In the genomic region with DNA sequence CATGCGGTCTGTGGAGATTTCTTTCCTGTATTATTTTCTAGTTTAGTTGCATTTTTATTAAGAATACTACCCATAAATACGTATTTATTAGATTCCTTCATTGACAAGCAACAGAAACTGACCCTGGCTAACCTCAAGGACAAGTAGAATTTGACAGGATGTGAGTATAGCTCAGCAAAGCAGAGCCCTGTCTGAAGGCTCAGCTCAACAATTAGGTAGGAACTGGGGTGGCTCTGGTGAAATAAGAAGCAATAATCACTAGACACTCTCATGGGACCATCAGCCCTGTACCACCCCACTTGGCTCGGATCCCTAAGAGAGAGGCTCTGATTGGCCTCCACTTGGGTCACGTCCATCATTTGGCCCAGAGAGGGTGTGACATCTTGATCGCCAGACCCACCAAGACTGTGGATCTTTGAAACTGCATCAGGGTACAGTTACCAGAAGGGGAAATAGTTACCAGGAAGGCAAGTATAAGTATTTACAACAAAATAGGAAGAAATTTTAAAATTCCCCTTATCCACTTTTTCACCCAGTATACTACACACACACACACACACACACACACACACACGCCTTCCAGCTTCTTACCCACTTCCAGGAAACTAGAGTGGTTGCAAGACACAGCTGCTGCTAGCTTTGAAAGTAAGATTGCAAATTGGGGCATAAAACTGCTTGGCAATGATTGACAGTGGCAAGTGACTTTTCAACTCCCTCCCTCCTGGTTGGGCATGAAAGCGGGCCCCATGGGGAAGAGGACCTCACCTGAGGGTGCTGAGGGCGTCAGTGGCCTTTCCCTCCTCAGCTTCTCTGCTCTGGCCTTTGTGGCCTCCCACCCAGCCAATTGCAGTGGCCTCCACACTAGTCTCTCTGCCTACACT, we compare ENCODE assay signal across 11 cellular contexts. TPM values are rescaled to one million over a fixed set of nuclear protein-coding genes. Genes with fewer than 3 reads are reported as not detected.
DNase-seq lines count a peak whose midpoint lies in the region; ATAC-seq and TF ChIP-seq lines count a peak whose summit lies in the region.
"Had no signal": no experiment of that assay in that cellular context is flagged by ENCODE, and none has a peak within 500 bp of the region (broad histone marks: within the 10 kb centered on the region; RNA-seq: fewer than 3 reads in every experiment).

No MANE protein-coding gene starts in this region.

- DNase-seq in Panc1 (ENCODE audit: low read depth, low spot score) (no peak), chondrocyte (ENCODE audit: low spot score) (no peak), sigmoid colon (no peak), KBM-7 (no peak)
- DNase-seq: head of caudate nucleus had no signal

- ATAC-seq in GM18909 (IDR thresholded peaks at IDR 0.05; ENCODE audit: poor library complexity, unreplicated experiment) (peak; percentile 38), Panc1 (no peak), GM18517 (IDR thresholded peaks at IDR 0.05; ENCODE audit: unreplicated experiment) (no peak), HG03139 (IDR thresholded peaks at IDR 0.05; ENCODE audit: unreplicated experiment) (no peak), GM21515 (IDR thresholded peaks at IDR 0.05; ENCODE audit: unreplicated experiment) (no peak)

- POLR2A ChIA-PET in Panc1 (lab: Charles Lee) = no interaction called here

- peaks cover 7% of the 10 kb centered on the region for H3K4me1 Mint-ChIP-seq in chondrocyte (ENCODE audit: low read depth)

- in situ Hi-C loops in Panc1 (cut with HindIII; ENCODE audit: low pct_unique_long_range_greater_than_20kb, low sequenced_read_pairs) = no loop called here
- in situ Hi-C loops in KBM-7 (cut with MboI; ENCODE audit: low pct_unique_long_range_greater_than_20kb, low sequenced_read_pairs) = no loop called here

- peaks cover 46% of the 10 kb centered on the region for H3K36me3 ChIP-seq in Panc1 (ENCODE audit: control insufficient read depth, insufficient read depth, low read length)
- H3K36me3 ChIP-seq in sigmoid colon = peaks cover 3 to 46% (median 12%) of the 10 kb centered on the region in 4 donors

- TF ChIP-seq CTCF in Panc1 (IDR thresholded peaks at IDR 0.05) = no peak
- TF ChIP-seq CTCF in chondrocyte (IDR thresholded peaks at IDR 0.05) = no peak
- no peak for TF ChIP-seq CTCF in sigmoid colon (IDR thresholded peaks at IDR 0.05)

- no TSS peak for BruUV-seq in Panc1 (replicated peaks; lab: Mats Ljungman, UMichigan)

- H3K9me3 ChIP-seq in Panc1 (ENCODE audit: control insufficient read depth, insufficient read depth, low read depth, low read length) (no peaks in the 10 kb centered on the region), sigmoid colon (no peaks in the 10 kb centered on the region)
- H3K9me3 ChIP-seq: thoracic aorta had no signal

- no peak overlapping the region for H3K4me3 ChIP-seq in Panc1 (ENCODE audit: low read depth in 2 of 2, low read length in 2 of 2)
- H3K4me3 ChIP-seq in sigmoid colon = no peak overlapping the region
- H3K4me3 ChIP-seq: thoracic aorta had no signal

- H3K9me3 Mint-ChIP-seq in chondrocyte (ENCODE audit: low read depth) = no peaks in the 10 kb centered on the region
- H3K9me3 Mint-ChIP-seq: memory B cell had no signal

- 77 to 78% methylated on average over 8 of the region's 8 CpGs for WGBS in sigmoid colon, 2 donors

- H3K27me3 ChIP-seq in Panc1 (ENCODE audit: control insufficient read depth, insufficient read depth, low read length) (no peaks in the 10 kb centered on the region), sigmoid colon (no peaks in the 10 kb centered on the region)

- TF ChIP-seq POLR2A in sigmoid colon (IDR thresholded peaks at IDR 0.05) = no peak

- H3K27ac ChIP-seq in Panc1 (ENCODE audit: low read length) (peak overlapping the region; percentile 66), sigmoid colon (peak overlapping the region; percentile 24 to 79 (median 64))

- H3K4me3 Mint-ChIP-seq in chondrocyte (ENCODE audit: unreplicated experiment) = no peak overlapping the region

- CTCF ChIA-PET in Panc1 (lab: Charles Lee) = no interaction called here

- intact Hi-C loops in Panc1 (cut with micrococcal nuclease; ENCODE audit: unreplicated experiment) = no loop called here
- intact Hi-C loops in sigmoid colon (cut with DNase I) = loop anchor here (5.0 kb wide), 1 partner anchor 86 kb away; no protein-coding TSS in a partner anchor

- no peak for TF ChIP-seq EP300 in sigmoid colon (IDR thresholded peaks at IDR 0.05)

- no peaks in the 10 kb centered on the region for H3K27me3 Mint-ChIP-seq in chondrocyte (ENCODE audit: low read depth)
- H3K27me3 Mint-ChIP-seq: memory B cell had no signal

- peaks cover 42% of the 10 kb centered on the region for H3K36me3 Mint-ChIP-seq in chondrocyte (ENCODE audit: low read depth)
- H3K36me3 Mint-ChIP-seq: memory B cell had no signal

- H3K4me1 ChIP-seq in Panc1 (ENCODE audit: control insufficient read depth, insufficient read depth, low read length) = peaks cover 13% of the 10 kb centered on the region; the same call in 1 of the 2 replicates
- H3K4me1 ChIP-seq in sigmoid colon = peaks cover 0 to 50% (median 16%) of the 10 kb centered on the region in 4 donors

- H3K27ac Mint-ChIP-seq in chondrocyte (ENCODE audit: unreplicated experiment) = peak overlapping the region; percentile 45
- H3K27ac Mint-ChIP-seq: memory B cell had no signal

RNA-seq across cellular contexts. Expression of gene KCTD18, which starts 41.8 kb away (rescaled TPM):
- total RNA-seq in Panc1 (2021; ENCODE audit: unreplicated experiment) (14.7 TPM), chondrocyte (17.3 to 18.9 TPM (median 17.6 TPM) in 3 replicates), sigmoid colon (10 to 100 TPM; 18.1 to 33.9 (median 25.1) TPM)
- 10.2 TPM for polyA plus RNA-seq in Panc1 (2012; ENCODE audit: insufficient read length)
- polyA plus RNA-seq in sigmoid colon = 10 to 100 TPM; 10.5 to 12.6 (median 12.0) TPM

RNA-seq across cellular contexts. Expression of gene SGO2, which starts 58.0 kb away (rescaled TPM):
- total RNA-seq in Panc1 (2021; ENCODE audit: unreplicated experiment) (34.0 TPM), chondrocyte (4.9 to 6.6 TPM (median 5.7 TPM) in 3 replicates), sigmoid colon (1 to 10 TPM; 1.1 to 3.3 (median 2.2) TPM)
- 5.4 TPM for polyA plus RNA-seq in Panc1 (2012; ENCODE audit: insufficient read length)
- 1 to 10 TPM in 2 of 3 donors, under 1 TPM in 1; 0.60 to 5.0 (median 1.8) TPM for polyA plus RNA-seq in sigmoid colon
